ENCODE assay signal across 8 cellular contexts in genomic region chr2:68031546-68032160, GRCh38. TPM values are rescaled to one million over a fixed set of nuclear protein-coding genes. Genes with fewer than 3 reads are reported as not detected.
A peak's percentile ranks its signal among the peaks of the same experiment; 100 is the strongest.
DNase-seq lines count a peak whose midpoint lies in the region; TF ChIP-seq lines count a peak whose summit lies in the region.

No MANE protein-coding gene starts in this region.

- H3K27me3 ChIP-seq in H7 (ENCODE audit: control insufficient read depth, insufficient read depth, low read length) (no peaks in the 10 kb centered on the region), SK-N-SH (ENCODE audit: insufficient read depth) (no peaks in the 10 kb centered on the region)

- peak; percentile 97 for TF ChIP-seq RAD21 in SK-N-SH (IDR thresholded peaks at IDR 0.05; ENCODE audit: low read length)

- no peaks in the 10 kb centered on the region for H3K9me3 ChIP-seq in SK-N-SH

- H3K4me1 ChIP-seq in SK-N-SH (ENCODE audit: control insufficient read depth in 1 of 2, insufficient read depth in 2 of 2, low read depth in 1 of 2, low read length in 1 of 2): peaks cover 4 to 23% of the 10 kb centered on the region in 2 experiments

- WGBS in SK-N-SH (ENCODE audit: low lambda C conversion rate): 26% methylated on average over 2 of the region's 2 CpGs

- peak; percentile 64 for DNase-seq in SIG-M5 treated with dmso at 0.1 percent for 504 hours (lab: John Stamatoyannopoulos, UW; ENCODE audit: unreplicated experiment)
- DNase-seq in SIG-M5 (lab: John Stamatoyannopoulos, UW): no peak
- DNase-seq in H7: peak; percentile 23
- peak; percentile 24 for DNase-seq in NCI-H1048 (lab: John Stamatoyannopoulos, UW)
- DNase-seq in SK-N-SH: peak; percentile 48
- DNase-seq in fibroblast of pulmonary artery (ENCODE audit: low read depth): peak; percentile 79
- peak; percentile 58 for DNase-seq in putamen (ENCODE audit: low spot score)
- DNase-seq in NK-92 treated with Interleukin-12 subunit alpha and Interleukin-12 subunit beta, amount 100 ng/mL, for 24 hours (lab: John Stamatoyannopoulos, UW): no peak

- H2AFZ ChIP-seq in SK-N-SH (ENCODE audit: low read depth): peak overlapping the region; percentile 93

- POLR2A ChIA-PET in SK-N-SH (lab: Yijun Ruan, JAX): interaction anchor here (0.7 to 1.7 kb wide), 2 partner anchors 178 to 1597 kb away, joined by 3 to 5 read pairs; partner anchors contain the start of gene MEIS1

- no peaks in the 10 kb centered on the region for H3K9me2 ChIP-seq in SK-N-SH

- H3F3A ChIP-seq in SK-N-SH (replicated peaks; ENCODE audit: insufficient read depth): peaks cover 13% of the 10 kb centered on the region

- H4K20me1 ChIP-seq in SK-N-SH (ENCODE audit: insufficient read depth): no peaks in the 10 kb centered on the region

- CTCF ChIA-PET in SK-N-SH (lab: Yijun Ruan, JAX): interaction anchor here (0.6 to 9.7 kb wide), 53 partner anchors 8 to 1976 kb away, joined by 3 to 150 read pairs (median 4); partner anchors contain the start of gene MEIS1

- H3K4me3 ChIP-seq in H7 (ENCODE audit: insufficient read depth, low read depth, low read length) (no peak overlapping the region), SK-N-SH (ENCODE audit: low read depth in 2 of 2, low read length in 1 of 2) (no peak overlapping the region), fibroblast of pulmonary artery (replicated peaks; ENCODE audit: low read depth, low read length) (no peak overlapping the region)

- H3K79me2 ChIP-seq in SK-N-SH (ENCODE audit: insufficient read depth): no peaks in the 10 kb centered on the region

- peak; percentile 77 for TF ChIP-seq CTCF in SK-N-SH (IDR thresholded peaks at IDR 0.05)
- TF ChIP-seq CTCF in fibroblast of pulmonary artery (IDR thresholded peaks at IDR 0.05; ENCODE audit: low read length, missing control alignments): peak; percentile 67

- H3K4me2 ChIP-seq in SK-N-SH: peak overlapping the region; percentile 5; the same call in 1 of the 2 replicates

- peak overlapping the region; percentile 50 to 80 for H3K27ac ChIP-seq in SK-N-SH (ENCODE audit: low read depth in 2 of 2, low read length in 1 of 2)

- H3K36me3 ChIP-seq in H7 (replicated peaks; ENCODE audit: control insufficient read depth, insufficient read depth, low read length): no peaks in the 10 kb centered on the region
- H3K36me3 ChIP-seq in SK-N-SH (replicated peaks in 1 of 2; ENCODE audit: control insufficient read depth in 1 of 2, insufficient read depth in 2 of 2, low read length in 1 of 2): no peaks in the 10 kb centered on the region

- TF ChIP-seq EP300 in SK-N-SH (IDR thresholded peaks at IDR 0.05; ENCODE audit: borderline replicate concordance in 1 of 2, low read depth in 1 of 2, low read length in 1 of 2): no peak

- H3K9ac ChIP-seq in SK-N-SH: peak overlapping the region; percentile 36; the same call in 1 of the 2 replicates

TF ChIP-seq in SK-N-SH, 30 proteins besides CTCF, POLR2A, EP300 and RAD21:
- TF ChIP-seq USF1 (IDR thresholded peaks at IDR 0.05; ENCODE audit: borderline replicate concordance, low read depth): no peak
- peak; percentile 83 for TF ChIP-seq SMC3 (IDR thresholded peaks at IDR 0.05; ENCODE audit: low read depth, low read length)

RNA-seq across cellular contexts. Expression of gene C1D, which starts 31.2 kb away (rescaled TPM):
- 17.5 and 29.6 TPM in 2 replicates for total RNA-seq in H7 (2014; rRNA removed; shearing (Covaris generic))
- 45.9 and 60.0 TPM in 2 replicates for polyA plus RNA-seq in SK-N-SH (2012; rRNA removed)
- 76.5 and 140 TPM in 2 replicates for polyA plus RNA-seq in SK-N-SH (2012; cell fraction: cytosol; rRNA removed)
- polyA plus RNA-seq in SK-N-SH (2012; cell fraction: nucleus; rRNA removed): 10.4 and 23.9 TPM in 2 replicates

Comparison
In these comparisons a context has a peak if more than half of its experiments do, and no peak if none do; other contexts are left out.
1. DNase-seq: peak in SIG-M5 treated with dmso at 0.1 percent for 504 hours (single experiment), H7 (single experiment), NCI-H1048 (single experiment), SK-N-SH (single experiment), fibroblast of pulmonary artery (single experiment) and putamen (single experiment); none in SIG-M5 (single experiment) and NK-92 treated with Interleukin-12 subunit alpha and Interleukin-12 subunit beta, amount 100 ng/mL, for 24 hours (single experiment).